Comparison of ENCODE assay signal across 1 cellular context in genomic region chr7:148747274-148747673, GRCh38.
TF ChIP-seq lines count a peak whose summit lies in the region.

No MANE protein-coding gene starts in this region.

TF ChIP-seq in HEK293, 187 proteins besides CTCF, POLR2A, EP300 and RAD21 (continued from another document):
- TF ChIP-seq ZNF350 (tag by site-specific recombination; IDR thresholded peaks at IDR 0.05) = no peak
- TF ChIP-seq ZNF121 (tag by site-specific recombination; IDR thresholded peaks at IDR 0.05) = no peak
- TF ChIP-seq ZSCAN23 (tag by site-specific recombination; IDR thresholded peaks at IDR 0.05) = no peak
- no peak for TF ChIP-seq ZNF514 (tag by site-specific recombination; IDR thresholded peaks at IDR 0.05)
- TF ChIP-seq ZNF202 (tag by site-specific recombination; IDR thresholded peaks at IDR 0.05; ENCODE audit: borderline replicate concordance) = no peak
- no peak for TF ChIP-seq HOXC10 (CRISPR knock-in tag; IDR thresholded peaks at IDR 0.05)
- TF ChIP-seq PRDM1 (tag by site-specific recombination; IDR thresholded peaks at IDR 0.05) = no peak
- TF ChIP-seq ZXDB (tag by site-specific recombination; IDR thresholded peaks at IDR 0.05) = no peak
